In genomic region chr9:90870646-90871326, GRCh38 we compare ENCODE assay signal across 8 cellular contexts.
DNase-seq lines count a peak whose midpoint lies in the region; ATAC-seq and TF ChIP-seq lines count a peak whose summit lies in the region.

No MANE protein-coding gene starts in this region.

- intact Hi-C loops in left colon (cut with DNase I, micrococcal nuclease), result loop anchor here in 1 of 2 donors (10.0 kb wide), 3 partner anchors 636 to 1286 kb away; no protein-coding TSS in a partner anchor

- no peak overlapping the region for H3K27ac ChIP-seq in RWPE1

- peak; percentile 8 for DNase-seq in GF-D8 (lab: John Stamatoyannopoulos, UW)
- peak; percentile 59 for DNase-seq in KBM-7
- peak; percentile 56 for DNase-seq in RWPE1 (ENCODE audit: low spot score)
- DNase-seq in cardiac fibroblast (ENCODE audit: low read depth in 2 of 2), result peak; percentile 55 to 63
- DNase-seq in left colon, result peak in 1 of 2 donors; percentile 34
- peak; percentile 5 to 6 for DNase-seq in stimulated activated CD8-positive, alpha-beta memory T cell treated with anti-CD3 and anti-CD28 coated beads, Interleukin-2, amount 100 ng/mL, for 48 hours (ENCODE audit: low read depth in 2 of 2)

- POLR2A ChIA-PET in RWPE1 (lab: Yijun Ruan, JAX; ENCODE audit: low non-redundant PET), result no interaction called here

- peak; percentile 99 for TF ChIP-seq CTCF in RWPE1 (conservative IDR thresholded peaks at IDR 0.05; ENCODE audit: low read depth)
- TF ChIP-seq CTCF in cardiac fibroblast (IDR thresholded peaks at IDR 0.05; ENCODE audit: low read depth, low read length), result peak; percentile 90

- in situ Hi-C loops in KBM-7 (cut with MboI; ENCODE audit: low pct_unique_long_range_greater_than_20kb, low sequenced_read_pairs), result loop anchor here (25.0 kb wide), 2 partner anchors 658 to 1283 kb away; no protein-coding TSS in a partner anchor

- H3K4me3 ChIP-seq in cardiac fibroblast (replicated peaks in 1 of 2; ENCODE audit: low read depth in 2 of 2, low read length in 2 of 2), result no peak overlapping the region

- CTCF ChIA-PET in RWPE1 (lab: Yijun Ruan, JAX), result interaction anchor here (0.5 to 1.5 kb wide), 14 partner anchors 10 to 847 kb away, joined by 3 to 7 read pairs (median 4); partner anchors contain the start of gene SYK

- peak; percentile 59 for ATAC-seq in left colon
- ATAC-seq in HG03521 (IDR thresholded peaks at IDR 0.05; ENCODE audit: unreplicated experiment), result no peak
- ATAC-seq in GM19351 (IDR thresholded peaks at IDR 0.05; ENCODE audit: unreplicated experiment), result no peak
